Comparison of ENCODE assay signal across 9 cellular contexts in the genomic region with DNA sequence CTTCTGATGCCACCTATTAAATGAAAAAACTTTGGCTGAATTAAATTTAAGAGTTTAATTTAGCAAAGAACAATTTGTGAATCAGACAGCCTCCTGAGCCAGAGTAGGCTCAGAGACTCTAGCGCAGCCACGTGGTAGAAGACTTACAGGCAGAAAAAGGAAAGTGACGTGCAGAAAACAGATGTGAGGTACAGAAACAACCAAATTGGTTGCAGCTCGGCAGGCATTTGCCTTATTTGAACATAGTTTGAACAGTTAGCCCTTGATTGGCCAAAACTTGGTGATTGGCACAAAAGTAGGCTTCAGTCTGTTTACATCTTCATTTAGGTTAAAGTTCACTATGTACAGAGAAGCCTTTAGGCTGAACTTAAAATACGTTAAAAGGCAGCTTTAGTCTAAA.
DNase-seq lines count a peak whose midpoint lies in the region; ATAC-seq and TF ChIP-seq lines count a peak whose summit lies in the region.
"Had no signal": no experiment of that assay in that cellular context is flagged by ENCODE, and none has a peak within 500 bp of the region (broad histone marks: within the 10 kb centered on the region; RNA-seq: fewer than 3 reads in every experiment).

No MANE protein-coding gene starts in this region.

- no peak overlapping the region for H3K27ac Mint-ChIP-seq in nephron

- TF ChIP-seq CTCF in C4-2B (conservative IDR thresholded peaks at IDR 0.05) (peak; percentile 19), nephron (IDR thresholded peaks at IDR 0.05; ENCODE audit: unreplicated experiment in 3 of 3) (peak; percentile 30 to 45 (median 32))

- peaks cover 18% of the 10 kb centered on the region for H3K36me3 Mint-ChIP-seq in nephron (ENCODE audit: low read depth)

- DNase-seq in NCI-H226 (peak; percentile 28), erythroblast (lab: John Stamatoyannopoulos, UW) (peak; percentile 73 to 75), DMS153 treated with DMSO at 0.1 percent for 48 hours (lab: John Stamatoyannopoulos, UW; ENCODE audit: unreplicated experiment) (no peak), cerebellar cortex (ENCODE audit: low spot score) (no peak), NOMO-1 (lab: John Stamatoyannopoulos, UW; ENCODE audit: unreplicated experiment in 2 of 2) (no peak)
- DNase-seq: colonic mucosa had no signal

- no peak overlapping the region for H3K27ac ChIP-seq in C4-2B
- H3K27ac ChIP-seq: colonic mucosa had no signal

- H3K4me3 Mint-ChIP-seq in nephron = no peak overlapping the region

- peaks cover 24% of the 10 kb centered on the region for H3K9me3 Mint-ChIP-seq in nephron

- no peak for TF ChIP-seq POLR2A in erythroblast (IDR thresholded peaks at IDR 0.05; ENCODE audit: low read length)

- H3K4me1 Mint-ChIP-seq in nephron = no peaks in the 10 kb centered on the region

- no peaks in the 10 kb centered on the region for H3K27me3 Mint-ChIP-seq in nephron (ENCODE audit: low read depth)

- no peak for ATAC-seq in GM21390 (IDR thresholded peaks at IDR 0.05; ENCODE audit: unreplicated experiment)

Comparison
In these comparisons a context has a peak if more than half of its experiments do, and no peak if none do; other contexts are left out.
1. DNase-seq: peak in NCI-H226 (single experiment) and erythroblast (2 of 2); none in DMS153 treated with DMSO at 0.1 percent for 48 hours (single experiment), cerebellar cortex (single experiment) and NOMO-1 (0 of 2).